In genomic region chr16:3610698-3611144, GRCh38 we compare ENCODE assay signal across 8 cellular contexts. TPM values are rescaled to one million over a fixed set of nuclear protein-coding genes. Genes with fewer than 3 reads are reported as not detected.
DNase-seq lines count a peak whose midpoint lies in the region; TF ChIP-seq lines count a peak whose summit lies in the region.

No MANE protein-coding gene starts in this region.

- peaks cover 39% of the 10 kb centered on the region for H3K36me3 Mint-ChIP-seq in T-helper 2 cell treated with Interferon-gamma antibody and Interleukin-4, amounts not matched to agents 5 μg/mL and 100 μg/mL, for 36 hours (ENCODE audit: low read depth)

- H3K79me2 ChIP-seq in fibroblast of lung (ENCODE audit: control insufficient read depth, insufficient read depth, low read length) (peaks cover 32% of the 10 kb centered on the region), parathyroid adenoma (peaks cover 6% of the 10 kb centered on the region)

- peak overlapping the region; percentile 88 for H3K4me3 Mint-ChIP-seq in T-helper 2 cell treated with Interferon-gamma antibody and Interleukin-4, amounts not matched to agents 5 μg/mL and 100 μg/mL, for 36 hours

- H3K36me3 ChIP-seq in SJCRH30 (no peaks in the 10 kb centered on the region), fibroblast of lung (ENCODE audit: control insufficient read depth, insufficient read depth, low read length) (no peaks in the 10 kb centered on the region), parathyroid adenoma (ENCODE audit: control insufficient read depth, insufficient read depth, low read length) (no peaks in the 10 kb centered on the region)

- H3K4me1 Mint-ChIP-seq in T-helper 2 cell treated with Interferon-gamma antibody and Interleukin-4, amounts not matched to agents 5 μg/mL and 100 μg/mL, for 36 hours (ENCODE audit: low read depth) = peaks cover 50% of the 10 kb centered on the region

- peak overlapping the region; percentile 83 for H3K4me2 ChIP-seq in fibroblast of lung (ENCODE audit: extremely low read depth, insufficient read depth, low read length)
- peak overlapping the region; percentile 94 for H3K4me2 ChIP-seq in parathyroid adenoma (ENCODE audit: low read length)

- no peaks in the 10 kb centered on the region for H3K27me3 Mint-ChIP-seq in T-helper 2 cell treated with Interferon-gamma antibody and Interleukin-4, amounts not matched to agents 5 μg/mL and 100 μg/mL, for 36 hours (ENCODE audit: low read depth)

- peak overlapping the region; percentile 81 for H3K4me3 ChIP-seq in SJCRH30
- H3K4me3 ChIP-seq in fibroblast of lung (replicated peaks in 1 of 4; ENCODE audit: control extremely low read depth in 1 of 4, insufficient read depth in 1 of 4, low read depth in 3 of 4, low read length in 4 of 4) = peak overlapping the region; percentile 70 to 87 (median 73)
- peak overlapping the region; percentile 93 for H3K4me3 ChIP-seq in parathyroid adenoma (ENCODE audit: low read depth, low read length)

- no peaks in the 10 kb centered on the region; the same call in 1 of the 2 replicates for H3K4me1 ChIP-seq in SJCRH30
- H3K4me1 ChIP-seq in fibroblast of lung (ENCODE audit: control insufficient read depth, extremely low read depth, insufficient read depth, low read length) = no peaks in the 10 kb centered on the region
- H3K4me1 ChIP-seq in parathyroid adenoma = no peaks in the 10 kb centered on the region

- H3K9me3 ChIP-seq in SJCRH30 (replicated peaks) = no peaks in the 10 kb centered on the region
- H3K9me3 ChIP-seq in fibroblast of lung (ENCODE audit: control insufficient read depth, insufficient read depth, low read depth, low read length) = no peaks in the 10 kb centered on the region
- no peaks in the 10 kb centered on the region for H3K9me3 ChIP-seq in parathyroid adenoma (ENCODE audit: control insufficient read depth, low read length)

- H3K27ac ChIP-seq in SJCRH30 (no peak overlapping the region; the same call in 1 of the 2 replicates), fibroblast of lung (ENCODE audit: insufficient read depth, low read length) (peak overlapping the region; percentile 59), parathyroid adenoma (no peak overlapping the region)

- no peaks in the 10 kb centered on the region for H4K20me1 ChIP-seq in fibroblast of lung (ENCODE audit: control insufficient read depth, extremely low read depth, insufficient read depth, low read length)

- H3K27ac Mint-ChIP-seq in T-helper 2 cell treated with Interferon-gamma antibody and Interleukin-4, amounts not matched to agents 5 μg/mL and 100 μg/mL, for 36 hours = peak overlapping the region; percentile 81

- TF ChIP-seq CTCF in fibroblast of lung (conservative IDR thresholded peaks at IDR 0.05 in 1 of 2, IDR thresholded peaks at IDR 0.05 in 1 of 2; ENCODE audit: low read depth in 1 of 2, low read length in 2 of 2) (no peak), parathyroid adenoma (IDR thresholded peaks at IDR 0.05) (no peak)

- H3K9ac ChIP-seq in fibroblast of lung (ENCODE audit: insufficient read depth, low read length) (peak overlapping the region; percentile 73), parathyroid adenoma (no peak overlapping the region)

- DNase-seq in T-helper 2 cell treated with Interferon-gamma antibody and Interleukin-4, amounts not matched to agents 5 μg/mL and 100 μg/mL, for 36 hours (ENCODE audit: low spot score) = no peak
- no peak for DNase-seq in T-helper 2 cell
- no peak for DNase-seq in SJCRH30
- DNase-seq in fibroblast of lung (ENCODE audit: low read depth in 2 of 2) = peak in 1 of 2 donors; percentile 17
- no peak for DNase-seq in NCI-H2107 treated with DMSO at 0.1 percent for 48 hours (lab: John Stamatoyannopoulos, UW; ENCODE audit: unreplicated experiment)
- DNase-seq in middle frontal gyrus (ENCODE audit: extremely low spot score, low spot score) = no peak
- DNase-seq in AML-193 (lab: John Stamatoyannopoulos, UW) = no peak

- H2AFZ ChIP-seq in fibroblast of lung (ENCODE audit: low read length) = peak overlapping the region; percentile 72
- peak overlapping the region; percentile 98 for H2AFZ ChIP-seq in parathyroid adenoma

- H3K9me3 Mint-ChIP-seq in T-helper 2 cell treated with Interferon-gamma antibody and Interleukin-4, amounts not matched to agents 5 μg/mL and 100 μg/mL, for 36 hours = no peaks in the 10 kb centered on the region

- no peaks in the 10 kb centered on the region for H3K27me3 ChIP-seq in SJCRH30
- H3K27me3 ChIP-seq in fibroblast of lung (ENCODE audit: control insufficient read depth, insufficient read depth, low read length) = no peaks in the 10 kb centered on the region
- no peaks in the 10 kb centered on the region for H3K27me3 ChIP-seq in parathyroid adenoma (ENCODE audit: control insufficient read depth, insufficient read depth, low read length)

RNA-seq across cellular contexts. Expression of gene SLX4, which starts 0.7 kb away (rescaled TPM):
- total RNA-seq in SJCRH30 (2014; rRNA removed; shearing (Covaris generic)) = 6.5 and 7.6 TPM in 2 replicates
- total RNA-seq in fibroblast of lung = 2.3 and 4.0 TPM in 2 replicates
- polyA plus RNA-seq in fibroblast of lung = 0.81 and 1.3 TPM in 2 replicates
- 2.4 and 3.4 TPM in 2 replicates for polyA plus RNA-seq in fibroblast of lung (2012)
- 3.7 and 4.2 TPM in 2 replicates for polyA minus RNA-seq in fibroblast of lung (ENCODE audit: low replicate concordance)

RNA-seq across cellular contexts. Expression of gene NLRC3, which starts 33.5 kb away (rescaled TPM):
- 0.02 and 0.05 TPM in 2 replicates for total RNA-seq in SJCRH30 (2014; rRNA removed; shearing (Covaris generic))
- total RNA-seq in fibroblast of lung = under 0.01 and 0.17 TPM in 2 replicates
- not detected in 2 replicates for polyA plus RNA-seq in fibroblast of lung
- polyA plus RNA-seq in fibroblast of lung (2012) = 0.10 and 0.17 TPM in 2 replicates
- not detected in 2 replicates for polyA minus RNA-seq in fibroblast of lung (ENCODE audit: low replicate concordance)

RNA-seq across cellular contexts. Expression of gene DNASE1, which starts 43.8 kb away (rescaled TPM):
- 17.4 and 19.3 TPM in 2 replicates for total RNA-seq in SJCRH30 (2014; rRNA removed; shearing (Covaris generic))
- 18.5 and 29.1 TPM in 2 replicates for total RNA-seq in fibroblast of lung
- 2.9 and 4.5 TPM in 2 replicates for polyA plus RNA-seq in fibroblast of lung
- polyA plus RNA-seq in fibroblast of lung (2012) = 5.4 and 5.8 TPM in 2 replicates
- 6.6 and 49.6 TPM in 2 replicates for polyA minus RNA-seq in fibroblast of lung (ENCODE audit: low replicate concordance)
